ENCODE assay signal across 21 cellular contexts in genomic region chr6:20006039-20006438, GRCh38.
DNase-seq lines count a peak whose midpoint lies in the region; ATAC-seq, FAIRE-seq and TF ChIP-seq lines count a peak whose summit lies in the region.
"Had no signal": no experiment of that assay in that cellular context is flagged by ENCODE, and none has a peak within 500 bp of the region (broad histone marks: within the 10 kb centered on the region; RNA-seq: fewer than 3 reads in every experiment).

No MANE protein-coding gene starts in this region.

- H3K23me2 ChIP-seq in H1 (ENCODE audit: low read depth, low read length) = no peaks in the 10 kb centered on the region

- H4K8ac ChIP-seq in IMR-90 (ENCODE audit: low read depth in 2 of 2, low read length in 2 of 2) (no peak overlapping the region), H1 (ENCODE audit: extremely low read depth, insufficient read depth, low read length) (no peak overlapping the region)

- ATAC-seq in HepG2 (no peak), right lobe of liver (no peak), IMR-90 (ENCODE audit: low read depth) (no peak)
- ATAC-seq: CD8-positive, alpha-beta T cell had no signal

- H2BK12ac ChIP-seq in H1 (ENCODE audit: low read depth, low read length) = no peak overlapping the region

- no peaks in the 10 kb centered on the region for H3K9me1 ChIP-seq in IMR-90 (ENCODE audit: insufficient read depth, low read length)

- H3K27me3 ChIP-seq in HepG2 (ENCODE audit: control insufficient read depth in 1 of 2, insufficient read depth in 2 of 2, low read length in 2 of 2) (no peaks in the 10 kb centered on the region; a peak in 1 of 5 replicates), right lobe of liver (no peaks in the 10 kb centered on the region), IMR-90 (ENCODE audit: control insufficient read depth, insufficient read depth, low read length) (no peaks in the 10 kb centered on the region), H1 (replicated peaks in 1 of 4; ENCODE audit: control insufficient read depth in 3 of 4, extremely low read depth in 1 of 4, insufficient read depth in 3 of 4, low read length in 3 of 4) (peaks cover 0 to 1% (median 0%) of the 10 kb centered on the region in 4 experiments; a peak in 1 of 7 replicates)
- H3K27me3 ChIP-seq: BLaER1 treated with 17β-estradiol and CSF1 and Interleukin-3, amounts not matched to agents 10 nM and 100 nM had no signal

- intact Hi-C loops in HepG2 (cut with micrococcal nuclease; ENCODE audit: unreplicated experiment) = no loop called here
- intact Hi-C loops in right lobe of liver (cut with DNase I) = no loop called here
- intact Hi-C loops in IMR-90 (cut with micrococcal nuclease) = no loop called here

- H3K4me3 ChIP-seq in HepG2 (replicated peaks in 1 of 3; ENCODE audit: insufficient read depth in 1 of 3, low read depth in 2 of 3, low read length in 3 of 3) = no peak overlapping the region
- H3K4me3 ChIP-seq in right lobe of liver = no peak overlapping the region
- no peak overlapping the region for H3K4me3 ChIP-seq in IMR-90 (ENCODE audit: insufficient read depth, low read depth, low read length)
- H3K4me3 ChIP-seq in H1 (ENCODE audit: extremely low read depth in 1 of 4, insufficient read depth in 2 of 4, low read depth in 3 of 4, low read length in 4 of 4) = no peak overlapping the region
- H3K4me3 ChIP-seq: BLaER1 treated with 17β-estradiol and CSF1 and Interleukin-3, amounts not matched to agents 10 nM and 100 nM had no signal

- dilution Hi-C loops in IMR-90 (cut with HindIII; ENCODE audit: low sequenced_read_pairs, unreplicated experiment) = no loop called here

- TF ChIP-seq CTCF in HepG2 (CRISPR knock-in tag; IDR thresholded peaks at IDR 0.05) (no peak), right lobe of liver (IDR thresholded peaks at IDR 0.05) (no peak), IMR-90 (conservative IDR thresholded peaks at IDR 0.05; ENCODE audit: low read depth, low read length) (no peak), H1 (IDR thresholded peaks at IDR 0.05; ENCODE audit: control extremely low read depth in 1 of 3, insufficient read depth in 1 of 3, low read depth in 1 of 3, low read length in 3 of 3) (no peak)

- H3K23ac ChIP-seq in IMR-90 (ENCODE audit: low read depth, low read length) (no peak overlapping the region), H1 (ENCODE audit: insufficient read length) (no peak overlapping the region)

- no peak for TF ChIP-seq POLR2A in HepG2 (IDR thresholded peaks at IDR 0.05; ENCODE audit: insufficient read depth in 1 of 2, low read depth in 2 of 2, low read length in 2 of 2)
- no peak for TF ChIP-seq POLR2A in right lobe of liver (IDR thresholded peaks at IDR 0.05)
- TF ChIP-seq POLR2A in IMR-90 (IDR thresholded peaks at IDR 0.05; ENCODE audit: low read depth, low read length) = no peak
- TF ChIP-seq POLR2A in H1 (IDR thresholded peaks at IDR 0.05; ENCODE audit: control extremely low read depth in 1 of 2, low read depth in 2 of 2, low read length in 2 of 2) = no peak

- H3K9me3 ChIP-seq in HepG2 (ENCODE audit: low read length) = no peaks in the 10 kb centered on the region
- H3K9me3 ChIP-seq in right lobe of liver = no peaks in the 10 kb centered on the region
- H3K9me3 ChIP-seq in IMR-90 (ENCODE audit: control insufficient read depth, insufficient read depth, low read length) = peaks cover 2% of the 10 kb centered on the region; the same call in 1 of the 2 replicates
- no peaks in the 10 kb centered on the region for H3K9me3 ChIP-seq in H1 (ENCODE audit: insufficient read depth in 2 of 2, low read depth in 1 of 2, low read length in 1 of 2)
- H3K9me3 ChIP-seq: Caco-2 had no signal

- H4K91ac ChIP-seq in IMR-90 (ENCODE audit: insufficient read depth, low read depth, low read length) (no peak overlapping the region), H1 (replicated peaks; ENCODE audit: insufficient read length, low read length) (no peak overlapping the region)

- H3K36me3 ChIP-seq in HepG2 (replicated peaks in 1 of 2; ENCODE audit: control insufficient read depth in 1 of 2, insufficient read depth in 2 of 2, low read length in 2 of 2) (no peaks in the 10 kb centered on the region), right lobe of liver (no peaks in the 10 kb centered on the region), IMR-90 (ENCODE audit: control insufficient read depth, insufficient read depth, low read length) (no peaks in the 10 kb centered on the region), H1 (ENCODE audit: control insufficient read depth in 2 of 4, insufficient read depth in 4 of 4, low read length in 3 of 4) (no peaks in the 10 kb centered on the region)
- H3K36me3 ChIP-seq: BLaER1 treated with 17β-estradiol and CSF1 and Interleukin-3, amounts not matched to agents 10 nM and 100 nM had no signal

- H3K18ac ChIP-seq in IMR-90 (ENCODE audit: low read depth, low read length) = no peak overlapping the region
- no peak overlapping the region for H3K18ac ChIP-seq in H1 (ENCODE audit: extremely low read depth, low read length)

- POLR2A ChIA-PET in HepG2 (lab: Yijun Ruan, JAX) = no interaction called here
- POLR2A ChIA-PET in IMR-90 (lab: Charles Lee; ENCODE audit: unreplicated experiment) = no interaction called here
- POLR2A ChIA-PET in H1 (lab: Charles Lee; ENCODE audit: partially characterized antibody) = no interaction called here

- no peak overlapping the region for H3K14ac ChIP-seq in IMR-90 (replicated peaks; ENCODE audit: low read depth, low read length)
- H3K14ac ChIP-seq in H1 (ENCODE audit: insufficient read length) = no peak overlapping the region

- H2BK15ac ChIP-seq in IMR-90 (ENCODE audit: low read depth, low read length) (no peak overlapping the region), H1 (ENCODE audit: low read length) (no peak overlapping the region)

- H3K4me1 ChIP-seq in HepG2 (ENCODE audit: insufficient read depth, low read length) (no peaks in the 10 kb centered on the region), right lobe of liver (no peaks in the 10 kb centered on the region), IMR-90 (ENCODE audit: control insufficient read depth, insufficient read depth, low read length) (no peaks in the 10 kb centered on the region), H1 (replicated peaks in 1 of 4; ENCODE audit: control insufficient read depth in 3 of 4, insufficient read depth in 4 of 4, low read length in 3 of 4) (no peaks in the 10 kb centered on the region)
- H3K4me1 ChIP-seq: Caco-2 had no signal

- CTCF ChIA-PET in HepG2 (lab: Yijun Ruan, JAX; ENCODE audit: low intra/inter-chr PET ratio, low total read pairs) (no interaction called here), IMR-90 (lab: Yijun Ruan, JAX) (no interaction called here), H1 (lab: Charles Lee; ENCODE audit: partially characterized antibody) (interaction anchor here (0.6 kb wide), 1 partner anchor 110 kb away, joined by 3 read pairs; no protein-coding TSS in a partner anchor)

- no peak overlapping the region for H2AK9ac ChIP-seq in IMR-90 (replicated peaks; ENCODE audit: low read depth, low read length, poor library complexity)

- H3K4ac ChIP-seq in IMR-90 (ENCODE audit: low read depth, low read length) (no peak overlapping the region), H1 (replicated peaks; ENCODE audit: insufficient read length, low read depth, low read length) (no peak overlapping the region)

- BruUV-seq in HepG2 (replicated peaks; lab: Mats Ljungman, UMichigan) (no TSS peak), IMR-90 (replicated peaks; lab: Mats Ljungman, UMichigan) (no TSS peak)

- H2AK5ac ChIP-seq in IMR-90 (ENCODE audit: low read depth, low read length) (no peak overlapping the region), H1 (ENCODE audit: low read depth, low read length) (no peak overlapping the region)

- H4K5ac ChIP-seq in IMR-90 (ENCODE audit: low read depth, low read length) (no peak overlapping the region), H1 (ENCODE audit: insufficient read length, low read depth, low read length) (no peak overlapping the region)

- H3K27ac ChIP-seq in HepG2 (ENCODE audit: extremely low read length, insufficient read depth, low read length) (no peak overlapping the region), right lobe of liver (no peak overlapping the region), IMR-90 (ENCODE audit: insufficient read depth, low read length) (no peak overlapping the region), H1 (ENCODE audit: low read depth, low read length) (no peak overlapping the region)
- H3K27ac ChIP-seq: BLaER1 treated with 17β-estradiol and CSF1 and Interleukin-3, amounts not matched to agents 10 nM and 100 nM; C4-2B had no signal

- H3K4me2 ChIP-seq in HepG2 (ENCODE audit: low read depth, low read length) (no peak overlapping the region), IMR-90 (ENCODE audit: low read depth, low read length) (no peak overlapping the region), H1 (ENCODE audit: insufficient read depth in 1 of 2, low read depth in 2 of 2, low read length in 2 of 2) (no peak overlapping the region)
- H3K4me2 ChIP-seq: BLaER1 treated with 17β-estradiol and CSF1 and Interleukin-3, amounts not matched to agents 10 nM and 100 nM had no signal

- no peak for TF ChIP-seq RAD21 in HepG2 (CRISPR knock-in tag; IDR thresholded peaks at IDR 0.05)
- TF ChIP-seq RAD21 in IMR-90 (IDR thresholded peaks at IDR 0.05; ENCODE audit: low read length) = no peak
- no peak for TF ChIP-seq RAD21 in H1 (IDR thresholded peaks at IDR 0.05 in 1 of 2, conservative IDR thresholded peaks at IDR 0.05 in 1 of 2; ENCODE audit: low read depth in 2 of 2, low read length in 2 of 2)

- H2BK5ac ChIP-seq in IMR-90 (ENCODE audit: low read depth, low read length, poor library complexity, severe bottlenecking) (no peak overlapping the region), H1 (ENCODE audit: low read depth, low read length) (no peak overlapping the region)

- H2AFZ ChIP-seq in HepG2 (ENCODE audit: low read length) (no peak overlapping the region), IMR-90 (replicated peaks; ENCODE audit: low read length, poor library complexity) (no peak overlapping the region), H1 (ENCODE audit: low read length) (no peak overlapping the region)

- H3K79me2 ChIP-seq in HepG2 (ENCODE audit: insufficient read depth, low read length) (no peaks in the 10 kb centered on the region), H1 (ENCODE audit: control insufficient read depth in 1 of 2, insufficient read depth in 2 of 2, low read length in 2 of 2) (no peaks in the 10 kb centered on the region)

- in situ Hi-C loops in HepG2 (cut with HindIII; ENCODE audit: extremely low pct_ligation_motif_present, low pct_unique_long_range_greater_than_20kb) (no loop called here), IMR-90 (cut with MboI; ENCODE audit: low sequenced_read_pairs) (no loop called here)

- no peak overlapping the region for H2BK120ac ChIP-seq in IMR-90 (ENCODE audit: low read depth, low read length)
- no peak overlapping the region for H2BK120ac ChIP-seq in H1 (replicated peaks; ENCODE audit: low read depth, low read length)

- DNase-seq in HepG2 (ENCODE audit: low spot score) (no peak), right lobe of liver (no peak), IMR-90 (no peak), H1 (ENCODE audit: low read depth in 1 of 2, low spot score in 2 of 2) (no peak), inferior parietal cortex (ENCODE audit: extremely low spot score) (no peak), retina (no peak)
- DNase-seq: 8988T; AML-193; Caco-2; Calu3; CD4-positive, alpha-beta T cell; CD8-positive, alpha-beta T cell; DMS79 treated with DMSO at 0.1 percent for 48 hours; GF-D8 had no signal

- FAIRE-seq in HepG2 (lab: Jason Lieb, UNC) = no peak
- FAIRE-seq in H1 (lab: Jason Lieb, UNC) = no peak
- FAIRE-seq: A204.1, D721Med, G401.6, GM12891, GM19239 had no signal

- H4K20me1 ChIP-seq in HepG2 (ENCODE audit: insufficient read depth, low read length) = no peaks in the 10 kb centered on the region
- H4K20me1 ChIP-seq in IMR-90 (ENCODE audit: insufficient read depth, low read length) = no peaks in the 10 kb centered on the region
- no peaks in the 10 kb centered on the region for H4K20me1 ChIP-seq in H1 (replicated peaks in 1 of 2; ENCODE audit: control insufficient read depth in 1 of 2, insufficient read depth in 2 of 2, low read length in 2 of 2)
- H4K20me1 ChIP-seq: BLaER1 treated with 17β-estradiol and CSF1 and Interleukin-3, amounts not matched to agents 10 nM and 100 nM had no signal

- no peak overlapping the region for H3K56ac ChIP-seq in IMR-90 (ENCODE audit: extremely low read depth, insufficient read depth, low read length)
- no peak overlapping the region for H3K56ac ChIP-seq in H1 (replicated peaks; ENCODE audit: insufficient read length, low read depth, low read length)

- H3K79me1 ChIP-seq in IMR-90 (ENCODE audit: low read depth in 1 of 2, low read length in 2 of 2) (no peaks in the 10 kb centered on the region), H1 (ENCODE audit: low read depth, low read length) (no peaks in the 10 kb centered on the region)

- no peak overlapping the region for H2BK20ac ChIP-seq in IMR-90 (ENCODE audit: low read depth, low read length)
- no peak overlapping the region for H2BK20ac ChIP-seq in H1 (ENCODE audit: low read length)

- no peak for TF ChIP-seq EP300 in HepG2 (IDR thresholded peaks at IDR 0.05; ENCODE audit: low read depth in 2 of 2, low read length in 2 of 2)
- no peak for TF ChIP-seq EP300 in HepG2 (CRISPR knock-in tag; IDR thresholded peaks at IDR 0.05; ENCODE audit: borderline replicate concordance)
- TF ChIP-seq EP300 in H1 (IDR thresholded peaks at IDR 0.05; ENCODE audit: borderline replicate concordance in 1 of 2, low read depth in 2 of 2, low read length in 2 of 2) = no peak

- WGBS in HepG2 (ENCODE audit: low lambda C conversion rate) = 2% methylated on average over 2 of the region's 2 CpGs
- WGBS in right lobe of liver (ENCODE audit: insufficient coverage, low coverage, low lambda C conversion rate, missing lambda C conversion rate) = 59% methylated on average over 2 of the region's 2 CpGs
- no CpG with 5 or more reads among the region's 2 CpGs for WGBS in IMR-90 (ENCODE audit: extremely low coverage in 2 of 2, insufficient read length in 1 of 2), 2 experiments
- WGBS in H1 (ENCODE audit: extremely low coverage in 1 of 2, insufficient coverage in 1 of 2, insufficient read length in 1 of 2, insufficient replicate concordance in 2 of 2, low coverage in 1 of 2, low lambda C conversion rate in 2 of 2, missing lambda C conversion rate in 1 of 2), 2 experiments = 94% methylated on average over 2 of the region's 2 CpGs; no CpG with 5 or more reads in 1 of the 2 experiments

- H3K9ac ChIP-seq in HepG2 (ENCODE audit: insufficient read depth, low read depth, low read length) = no peak overlapping the region
- H3K9ac ChIP-seq in IMR-90 (ENCODE audit: low read depth, low read length) = no peak overlapping the region
- no peak overlapping the region for H3K9ac ChIP-seq in H1 (replicated peaks in 1 of 4; ENCODE audit: extremely low read depth in 1 of 4, low read depth in 3 of 4, low read length in 3 of 4)
- H3K9ac ChIP-seq: BLaER1 treated with 17β-estradiol and CSF1 and Interleukin-3, amounts not matched to agents 10 nM and 100 nM had no signal

Comparison
In these comparisons a context has a peak if more than half of its experiments do, and no peak if none do; other contexts are left out.
1. Of the 41 proteins assayed by ChIP-seq in both HepG2 and H1: peak only in HepG2: none; only in H1: none; in both: MAFK; in neither: 40.